ENCODE assay signal across 8 cellular contexts in genomic region chr3:132399054-132399929, GRCh38. TPM values are rescaled to one million over a fixed set of nuclear protein-coding genes. Genes with fewer than 3 reads are reported as not detected.
DNase-seq lines count a peak whose midpoint lies in the region; ATAC-seq and TF ChIP-seq lines count a peak whose summit lies in the region.

No MANE protein-coding gene starts in this region.

- H3K27ac Mint-ChIP-seq in WTC11 (no peak overlapping the region), glutamatergic neuron (ENCODE audit: unreplicated experiment) (no peak overlapping the region)

- POLR2A ChIA-PET in WTC11 (lab: Charles Lee): no interaction called here

- CTCF ChIA-PET in WTC11 (lab: Charles Lee): interaction anchor here (0.8 to 9.3 kb wide), 21 partner anchors 17 to 364 kb away, joined by 3 to 185 read pairs (median 4); partner anchors contain the start of genes ACP3, CPNE4 and DNAJC13

- H3K4me1 Mint-ChIP-seq in WTC11 (peaks cover 16% of the 10 kb centered on the region), glutamatergic neuron (ENCODE audit: low read depth, unreplicated experiment) (no peaks in the 10 kb centered on the region)

- ATAC-seq in WTC11 (peak; percentile 81), HG03432 (IDR thresholded peaks at IDR 0.05; ENCODE audit: unreplicated experiment) (no peak)

- TF ChIP-seq CTCF in GM20000 (IDR thresholded peaks at IDR 0.05; ENCODE audit: extremely low read depth, missing control alignments): peak; percentile 70
- peak; percentile 73 for TF ChIP-seq CTCF in WTC11 (IDR thresholded peaks at IDR 0.05)
- TF ChIP-seq CTCF in glutamatergic neuron (IDR thresholded peaks at IDR 0.05; ENCODE audit: partially characterized antibody, unreplicated experiment): peak; percentile 57

- DNase-seq in DMS 273 (lab: John Stamatoyannopoulos, UW; ENCODE audit: unreplicated experiment) (peak; percentile 80), GM20000 (ENCODE audit: low spot score) (peak; percentile 80), NCI-H187 treated with DMSO at 0.1 percent for 48 hours (lab: John Stamatoyannopoulos, UW) (peak; percentile 10), WTC11 (ENCODE audit: low spot score) (peak; percentile 44), glutamatergic neuron (no peak), renal cortical epithelial cell (ENCODE audit: low read depth) (peak; percentile 49), T1000 (lab: John Stamatoyannopoulos, UW) (no peak)

- H3K27me3 Mint-ChIP-seq in WTC11 (ENCODE audit: low read depth): no peaks in the 10 kb centered on the region
- H3K27me3 Mint-ChIP-seq in glutamatergic neuron (ENCODE audit: unreplicated experiment): peaks cover 2% of the 10 kb centered on the region

- H3K36me3 Mint-ChIP-seq in WTC11: peaks cover 4% of the 10 kb centered on the region
- H3K36me3 Mint-ChIP-seq in glutamatergic neuron (ENCODE audit: unreplicated experiment): no peaks in the 10 kb centered on the region

- H3K4me3 Mint-ChIP-seq in WTC11 (no peak overlapping the region), glutamatergic neuron (ENCODE audit: unreplicated experiment) (no peak overlapping the region)

- H3K9me3 Mint-ChIP-seq in WTC11: peaks cover 6% of the 10 kb centered on the region
- H3K9me3 Mint-ChIP-seq in glutamatergic neuron (ENCODE audit: unreplicated experiment): no peaks in the 10 kb centered on the region

TF ChIP-seq in WTC11, 78 proteins besides CTCF, POLR2A, EP300 and RAD21:
- TF ChIP-seq CDX4 (CRISPR knock-in tag; IDR thresholded peaks at IDR 0.05; ENCODE audit: borderline replicate concordance): no peak
- no peak for TF ChIP-seq ZNF425 (CRISPR knock-in tag; conservative IDR thresholded peaks at IDR 0.05)
- no peak for TF ChIP-seq NFYB (CRISPR knock-in tag; conservative IDR thresholded peaks at IDR 0.05; ENCODE audit: low read depth)
- no peak for TF ChIP-seq ATF1 (CRISPR knock-in tag; IDR thresholded peaks at IDR 0.05)
- no peak for TF ChIP-seq TP53 (CRISPR knock-in tag; IDR thresholded peaks at IDR 0.05)
- no peak for TF ChIP-seq NR3C1 (CRISPR knock-in tag; conservative IDR thresholded peaks at IDR 0.05; ENCODE audit: low read depth)
- TF ChIP-seq CREM (CRISPR knock-in tag; IDR thresholded peaks at IDR 0.05): no peak
TF ChIP-seq in WTC11: peak in this region for 0.

RNA-seq across cellular contexts. Expression of gene DNAJC13, which starts 18.0 kb away (rescaled TPM):
- total RNA-seq in WTC11 (2021): 23.8 to 28.5 TPM (median 25.0 TPM) in 3 replicates
- 48.5 TPM for total RNA-seq in glutamatergic neuron (ENCODE audit: unreplicated experiment)
- total RNA-seq in renal cortical epithelial cell: 48.4 and 77.5 TPM in 2 replicates

Comparison
In these comparisons a context has a peak if more than half of its experiments do, and no peak if none do; other contexts are left out.
1. DNase-seq: peak in DMS 273 (single experiment), GM20000 (single experiment), NCI-H187 treated with DMSO at 0.1 percent for 48 hours (single experiment), WTC11 (single experiment) and renal cortical epithelial cell (single experiment); none in glutamatergic neuron (single experiment) and T1000 (single experiment).
2. Peak in every context shown above with its lines, with median percentiles within 50 percentile points of each other: CTCF ChIP-seq.